Comparison of ENCODE assay signal across 8 cellular contexts in the genomic region with DNA sequence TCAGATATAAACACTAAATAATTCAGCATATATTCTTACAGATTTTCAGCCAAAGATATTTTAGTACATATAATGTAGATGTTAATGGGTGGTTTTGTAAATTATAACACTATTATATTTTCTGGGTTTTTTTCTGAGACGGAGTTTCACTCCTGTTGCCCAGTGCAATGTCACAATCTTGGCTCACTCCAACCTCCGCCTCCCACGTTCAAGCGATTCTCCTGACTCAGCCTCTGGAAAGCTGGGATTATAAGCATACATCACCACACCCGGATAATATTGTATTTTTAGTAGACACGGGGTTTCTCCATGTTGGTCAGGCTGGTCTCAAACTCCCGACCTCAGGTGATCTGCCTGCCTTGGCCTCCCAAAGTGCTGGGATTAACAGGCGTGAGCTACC. TPM values are rescaled to one million over a fixed set of nuclear protein-coding genes. Genes with fewer than 3 reads are reported as not detected.
DNase-seq lines count a peak whose midpoint lies in the region; ATAC-seq, FAIRE-seq and TF ChIP-seq lines count a peak whose summit lies in the region.
"Not testable (repeated sequence)": the region's sequence is repeated elsewhere in the genome, so short reads cannot be mapped to it uniquely, and the experiment has no call there.
"Had no signal": no experiment of that assay in that cellular context is flagged by ENCODE, and none has a peak within 500 bp of the region (broad histone marks: within the 10 kb centered on the region; RNA-seq: fewer than 3 reads in every experiment).

No MANE protein-coding gene starts in this region.

- POLR2A ChIA-PET in WTC11 (lab: Charles Lee) (interaction anchor here (0.6 kb wide), 1 partner anchor 114 kb away, joined by 4 read pairs; no protein-coding TSS in a partner anchor), H1 (lab: Charles Lee; ENCODE audit: partially characterized antibody) (interaction anchor here (2.1 kb wide), 1 partner anchor 15 kb away, joined by 5 read pairs; no protein-coding TSS in a partner anchor)

- not testable (repeated sequence) for H3K9me3 ChIP-seq in GM23248 (ENCODE audit: low read depth); H1 (ENCODE audit: insufficient read depth in 2 of 2, low read depth in 1 of 2, low read length in 1 of 2)

- 19 to 23% methylated on average over 8 of the region's 8 CpGs for WGBS in GM23248 (ENCODE audit: low coverage in 1 of 2, low lambda C conversion rate in 2 of 2, missing lambda C conversion rate in 2 of 2), 2 experiments
- 96% methylated on average over 7 of the region's 8 CpGs; no CpG with 5 or more reads in 1 of the 2 experiments for WGBS in H1 (ENCODE audit: extremely low coverage in 1 of 2, insufficient coverage in 1 of 2, insufficient read length in 1 of 2, insufficient replicate concordance in 2 of 2, low coverage in 1 of 2, low lambda C conversion rate in 2 of 2, missing lambda C conversion rate in 1 of 2), 2 experiments
- no CpG with 5 or more reads among the region's 8 CpGs for WGBS in mesendoderm (ENCODE audit: extremely low coverage, insufficient coverage, low lambda C conversion rate)

- in situ Hi-C loops in GM23248 (cut with MboI), result not testable (repeated sequence)

- H4K91ac ChIP-seq in H1 (replicated peaks; ENCODE audit: insufficient read length, low read length), result not testable (repeated sequence)

- H3K23ac ChIP-seq in H1 (ENCODE audit: insufficient read length); mesendoderm (ENCODE audit: low read length): not testable (repeated sequence)

- H3K27me3 ChIP-seq in GM23248 (replicated peaks; ENCODE audit: insufficient read depth); H1 (replicated peaks in 1 of 4; ENCODE audit: control insufficient read depth in 3 of 4, extremely low read depth in 1 of 4, insufficient read depth in 3 of 4, low read length in 3 of 4); mesendoderm (ENCODE audit: insufficient read depth, low read length, poor library complexity): not testable (repeated sequence)

- H2BK120ac ChIP-seq in H1 (replicated peaks; ENCODE audit: low read depth, low read length), result not testable (repeated sequence)
- H2BK120ac ChIP-seq in mesendoderm (ENCODE audit: low read depth, low read length), result peak overlapping the region; percentile 24

- TF ChIP-seq RAD21 in H1 (IDR thresholded peaks at IDR 0.05 in 1 of 2, conservative IDR thresholded peaks at IDR 0.05 in 1 of 2; ENCODE audit: low read depth in 2 of 2, low read length in 2 of 2), result not testable (repeated sequence)

- peak overlapping the region; percentile 29 for H3K4me2 ChIP-seq in GM23248 (ENCODE audit: unreplicated experiment)
- not testable (repeated sequence) for H3K4me2 ChIP-seq in H1 (ENCODE audit: insufficient read depth in 1 of 2, low read depth in 2 of 2, low read length in 2 of 2); mesendoderm (ENCODE audit: low read length)

- not testable (repeated sequence) for H3K56ac ChIP-seq in H1 (replicated peaks; ENCODE audit: insufficient read length, low read depth, low read length); mesendoderm (ENCODE audit: low read length)

- not testable (repeated sequence) for ATAC-seq in WTC11

- not testable (repeated sequence) for H3F3A ChIP-seq in GM23248 (ENCODE audit: insufficient read depth)

- not testable (repeated sequence) for H3K4me1 ChIP-seq in GM23248 (ENCODE audit: insufficient read depth); mesendoderm (ENCODE audit: control insufficient read depth, low read depth, low read length)
- peaks cover 0 to 12% (median 6%) of the 10 kb centered on the region in 4 experiments; a peak in 4 of 7 replicates for H3K4me1 ChIP-seq in H1 (replicated peaks in 1 of 4; ENCODE audit: control insufficient read depth in 3 of 4, insufficient read depth in 4 of 4, low read length in 3 of 4)

- peaks cover 33% of the 10 kb centered on the region for H3K4me1 Mint-ChIP-seq in WTC11

- CTCF ChIA-PET in WTC11 (lab: Charles Lee), result not testable (repeated sequence)
- CTCF ChIA-PET in H1 (lab: Charles Lee; ENCODE audit: partially characterized antibody), result interaction anchor here (1.6 kb wide), 1 partner anchor 11 kb away, joined by 5 read pairs; no protein-coding TSS in a partner anchor

- FAIRE-seq in H1 (lab: Jason Lieb, UNC), result not testable (repeated sequence)

- H3K27me3 Mint-ChIP-seq in WTC11 (ENCODE audit: low read depth), result not testable (repeated sequence)

- not testable (repeated sequence) for H3K9ac ChIP-seq in GM23248; H1 (replicated peaks in 1 of 4; ENCODE audit: extremely low read depth in 1 of 4, low read depth in 3 of 4, low read length in 3 of 4); mesendoderm (ENCODE audit: low read length)

- DNase-seq in GM23248 (peak; percentile 65), fibroblast of mammary gland (ENCODE audit: low read depth) (peak; percentile 74)
- not testable (repeated sequence) for DNase-seq in WTC11 (ENCODE audit: low spot score); H1 (ENCODE audit: low read depth in 1 of 2, low spot score in 2 of 2); mesendoderm

- H2BK15ac ChIP-seq in H1 (ENCODE audit: low read length); mesendoderm (replicated peaks; ENCODE audit: low read depth): not testable (repeated sequence)

- H2AK5ac ChIP-seq in H1 (ENCODE audit: low read depth, low read length); mesendoderm (ENCODE audit: low read length): not testable (repeated sequence)

- not testable (repeated sequence) for H4K8ac ChIP-seq in H1 (ENCODE audit: extremely low read depth, insufficient read depth, low read length); mesendoderm (ENCODE audit: low read depth, low read length)

- not testable (repeated sequence) for H4K20me1 ChIP-seq in GM23248 (ENCODE audit: insufficient read depth); H1 (replicated peaks in 1 of 2; ENCODE audit: control insufficient read depth in 1 of 2, insufficient read depth in 2 of 2, low read length in 2 of 2)

- not testable (repeated sequence) for H3K79me2 ChIP-seq in GM23248 (ENCODE audit: insufficient read depth); H1 (ENCODE audit: control insufficient read depth in 1 of 2, insufficient read depth in 2 of 2, low read length in 2 of 2); mesendoderm (ENCODE audit: control insufficient read depth, insufficient read depth, low read length)

- H2BK20ac ChIP-seq in H1 (ENCODE audit: low read length), result peak overlapping the region; percentile 93; the same call in 1 of the 2 replicates

- TF ChIP-seq EP300 in H1 (IDR thresholded peaks at IDR 0.05; ENCODE audit: borderline replicate concordance in 1 of 2, low read depth in 2 of 2, low read length in 2 of 2), result not testable (repeated sequence)

- not testable (repeated sequence) for H3K4ac ChIP-seq in H1 (replicated peaks; ENCODE audit: insufficient read length, low read depth, low read length); mesendoderm (ENCODE audit: low read depth, low read length)

- H3K79me1 ChIP-seq in H1 (ENCODE audit: low read depth, low read length); mesendoderm (ENCODE audit: low read length): not testable (repeated sequence)

- not testable (repeated sequence) for TF ChIP-seq CTCF in WTC11 (IDR thresholded peaks at IDR 0.05); H1 (IDR thresholded peaks at IDR 0.05; ENCODE audit: control extremely low read depth in 1 of 3, insufficient read depth in 1 of 3, low read depth in 1 of 3, low read length in 3 of 3); fibroblast of mammary gland (conservative IDR thresholded peaks at IDR 0.05; ENCODE audit: control insufficient read depth, insufficient read depth, low read depth, low read length)

- H3K14ac ChIP-seq in H1 (ENCODE audit: insufficient read length), result not testable (repeated sequence)

- H3K27ac ChIP-seq in GM23248; H1 (ENCODE audit: low read depth, low read length); mesendoderm (ENCODE audit: low read depth, low read length): not testable (repeated sequence)

- H3K36me3 Mint-ChIP-seq in WTC11, result peaks cover 13% of the 10 kb centered on the region

- not testable (repeated sequence) for H2BK12ac ChIP-seq in H1 (ENCODE audit: low read depth, low read length)

- H4K5ac ChIP-seq in H1 (ENCODE audit: insufficient read length, low read depth, low read length); mesendoderm (ENCODE audit: low read length): not testable (repeated sequence)

- H3K23me2 ChIP-seq in H1 (ENCODE audit: low read depth, low read length), result not testable (repeated sequence)

- peak overlapping the region; percentile 51; the same call in 1 of the 2 replicates for H3K18ac ChIP-seq in H1 (ENCODE audit: extremely low read depth, low read length)
- H3K18ac ChIP-seq in mesendoderm (ENCODE audit: low read length), result not testable (repeated sequence)

- H3K36me3 ChIP-seq in GM23248 (ENCODE audit: low read depth); H1 (ENCODE audit: control insufficient read depth in 2 of 4, insufficient read depth in 4 of 4, low read length in 3 of 4); mesendoderm (ENCODE audit: control insufficient read depth, insufficient read depth, low read length): not testable (repeated sequence)

- H3K9me3 Mint-ChIP-seq in WTC11, result not testable (repeated sequence)

- H2AFZ ChIP-seq in GM23248; H1 (ENCODE audit: low read length): not testable (repeated sequence)

- 0 out of 2 replicates have a peak overlapping the region, but pooled peaks have one; percentile 35 for H2BK5ac ChIP-seq in H1 (ENCODE audit: low read depth, low read length)
- H2BK5ac ChIP-seq in mesendoderm (ENCODE audit: low read length), result not testable (repeated sequence)

- H3K27ac Mint-ChIP-seq in WTC11, result peak overlapping the region; percentile 49; the same call in 1 of the 2 replicates

- not testable (repeated sequence) for TF ChIP-seq POLR2A in H1 (IDR thresholded peaks at IDR 0.05; ENCODE audit: control extremely low read depth in 1 of 2, low read depth in 2 of 2, low read length in 2 of 2)

- H3K4me3 ChIP-seq in GM23248; H1 (ENCODE audit: extremely low read depth in 1 of 4, insufficient read depth in 2 of 4, low read depth in 3 of 4, low read length in 4 of 4); fibroblast of mammary gland (ENCODE audit: control insufficient read depth, low read depth, low read length); mesendoderm (ENCODE audit: low read length): not testable (repeated sequence)

- H3K9me2 ChIP-seq in GM23248 (ENCODE audit: insufficient read depth), result not testable (repeated sequence)

- H3K4me3 Mint-ChIP-seq in WTC11, result not testable (repeated sequence)

RNA-seq across cellular contexts. Expression of a gene that starts 29.7 kb away (rescaled TPM):
- total RNA-seq in GM23248 (2014; rRNA removed; shearing (Covaris generic)), result not detected in 2 replicates
- not detected in 2 replicates for polyA plus RNA-seq in GM23248 (2016; fragmentation: Nextera tagmentation; extraction: Ambion mirVana)
- total RNA-seq in WTC11 (2021), result 24.4 to 28.8 TPM (median 26.7 TPM) in 3 replicates
- total RNA-seq in H1 (2021; fragmentation: NEBNext Ultra II Directional; extraction: Animal tissue kit (Norgen Biotek cat#: 25700)), result 18.2 and 19.3 TPM in 2 replicates
- polyA plus RNA-seq in H1 (2011; rRNA removed), result 10.1 and 11.1 TPM in 2 replicates
- polyA plus RNA-seq in H1 (2011; cell fraction: cytosol; rRNA removed), result 10.7 TPM
- 6.0 TPM for polyA plus RNA-seq in H1 (2011; cell fraction: nucleus; rRNA removed)
- 9.0 to 20.2 TPM (median 14.2 TPM) in 4 replicates for polyA plus RNA-seq in H1 (2012, experiment 1 of 2)
- polyA plus RNA-seq in H1 (2012, experiment 2 of 2), result 6.3 TPM
- polyA plus RNA-seq in H1 (2013, experiment 1 of 2), result 9.7 TPM
- 8.7 TPM for polyA plus RNA-seq in H1 (2013, experiment 2 of 2)
- polyA minus RNA-seq in H1 (2011; rRNA and poly(A)+ RNA removed), result 10.8 and 15.7 TPM in 2 replicates
- polyA minus RNA-seq in H1 (2011; cell fraction: cytosol; rRNA and poly(A)+ RNA removed), result 15.4 TPM
- polyA minus RNA-seq in H1 (2011; cell fraction: nucleus; rRNA and poly(A)+ RNA removed), result 4.7 TPM
- polyA plus RNA-seq in mesendoderm (2013, experiment 1 of 2), result 10.5 TPM
- polyA plus RNA-seq in mesendoderm (2013, experiment 2 of 2), result 9.8 TPM
- total RNA-seq: A172, Calu3 had no signal
- polyA plus RNA-seq: BJ had no signal

RNA-seq across cellular contexts. Expression of a gene that starts 33.6 kb away (rescaled TPM):
- total RNA-seq in GM23248 (2014; rRNA removed; shearing (Covaris generic)), result 72.5 and 73.7 TPM in 2 replicates
- polyA plus RNA-seq in GM23248 (2016; fragmentation: Nextera tagmentation; extraction: Ambion mirVana), result 71.5 and 71.8 TPM in 2 replicates
- 717 to 819 TPM (median 816 TPM) in 3 replicates for total RNA-seq in WTC11 (2021)
- total RNA-seq in H1 (2021; fragmentation: NEBNext Ultra II Directional; extraction: Animal tissue kit (Norgen Biotek cat#: 25700)), result 664 and 688 TPM in 2 replicates
- 323 and 417 TPM in 2 replicates for polyA plus RNA-seq in H1 (2011; rRNA removed)
- polyA plus RNA-seq in H1 (2011; cell fraction: cytosol; rRNA removed), result 357 TPM
- 233 TPM for polyA plus RNA-seq in H1 (2011; cell fraction: nucleus; rRNA removed)
- 327 to 809 TPM (median 365 TPM) in 4 replicates for polyA plus RNA-seq in H1 (2012, experiment 1 of 2)
- polyA plus RNA-seq in H1 (2012, experiment 2 of 2), result 290 TPM
- polyA plus RNA-seq in H1 (2013, experiment 1 of 2), result 1,112 TPM
- polyA plus RNA-seq in H1 (2013, experiment 2 of 2), result 1,127 TPM
- 579 and 805 TPM in 2 replicates for polyA minus RNA-seq in H1 (2011; rRNA and poly(A)+ RNA removed)
- polyA minus RNA-seq in H1 (2011; cell fraction: cytosol; rRNA and poly(A)+ RNA removed), result 243 TPM
- polyA minus RNA-seq in H1 (2011; cell fraction: nucleus; rRNA and poly(A)+ RNA removed), result 193 TPM
- 1,217 TPM for polyA plus RNA-seq in mesendoderm (2013, experiment 1 of 2)
- 1,204 TPM for polyA plus RNA-seq in mesendoderm (2013, experiment 2 of 2)
- total RNA-seq: Calu3 had no signal

Comparison
In these comparisons a context has a peak if more than half of its experiments do, and no peak if none do; other contexts are left out.
1. RNA of a gene that starts 29.7 kb away (total RNA-seq): 24.4 to 28.8 TPM in WTC11 and 18.2 to 19.3 TPM in H1; not detected in GM23248; every median in the first group is over 10 times any median in the second.